In the genomic region with DNA sequence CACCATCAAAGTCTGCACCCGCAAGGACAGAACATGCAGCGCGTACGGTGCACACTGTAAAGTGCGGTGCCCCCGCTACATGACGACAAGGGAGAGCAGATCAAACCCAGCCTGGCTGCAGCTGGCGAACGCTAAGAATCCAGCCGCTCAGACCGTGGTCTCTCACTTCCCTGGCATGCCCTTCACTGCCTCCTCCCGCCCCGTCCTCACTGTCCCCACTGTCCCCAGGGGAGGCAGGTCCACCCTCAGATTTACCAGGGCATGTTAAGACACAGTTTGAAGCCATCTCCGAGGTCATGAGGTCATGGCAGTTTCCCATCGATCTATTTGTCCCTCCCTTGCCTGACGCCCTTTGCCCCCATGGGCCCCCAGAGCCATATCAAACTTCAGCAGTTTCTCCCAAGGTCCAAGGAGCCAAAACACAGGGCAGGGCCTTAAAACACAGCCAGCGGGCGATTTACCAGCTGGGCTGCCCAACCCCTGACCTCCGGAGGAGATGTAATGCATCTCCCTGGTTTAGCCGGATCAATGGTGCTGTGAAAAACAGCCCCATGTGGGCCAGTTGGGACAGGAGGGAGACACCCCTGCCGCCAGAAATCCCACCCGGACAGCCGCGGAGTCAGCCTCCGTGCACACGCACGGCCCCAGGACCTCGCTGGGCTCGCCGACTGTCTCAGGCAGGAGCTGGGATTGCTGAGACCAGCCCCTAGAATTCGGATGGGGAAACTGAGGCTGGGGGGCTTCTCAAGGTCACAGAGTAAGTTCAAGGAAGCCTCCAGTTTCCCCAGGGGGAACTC, we compare ENCODE assay signal across 2 cellular contexts.
TF ChIP-seq lines count a peak whose summit lies in the region.

No MANE protein-coding gene starts in this region.

TF ChIP-seq in SK-N-SH, 30 proteins besides CTCF, POLR2A, EP300 and RAD21 (continued from another document):
- TF ChIP-seq PBX3 (IDR thresholded peaks at IDR 0.05): no peak
- TF ChIP-seq FOXJ3 (CRISPR knock-in tag; IDR thresholded peaks at IDR 0.05): no peak
- no peak for TF ChIP-seq FOXM1 (IDR thresholded peaks at IDR 0.05; ENCODE audit: low read depth)
- no peak for TF ChIP-seq IRF3 (IDR thresholded peaks at IDR 0.05; ENCODE audit: low read depth, low read length)
- TF ChIP-seq, protein P1, sequence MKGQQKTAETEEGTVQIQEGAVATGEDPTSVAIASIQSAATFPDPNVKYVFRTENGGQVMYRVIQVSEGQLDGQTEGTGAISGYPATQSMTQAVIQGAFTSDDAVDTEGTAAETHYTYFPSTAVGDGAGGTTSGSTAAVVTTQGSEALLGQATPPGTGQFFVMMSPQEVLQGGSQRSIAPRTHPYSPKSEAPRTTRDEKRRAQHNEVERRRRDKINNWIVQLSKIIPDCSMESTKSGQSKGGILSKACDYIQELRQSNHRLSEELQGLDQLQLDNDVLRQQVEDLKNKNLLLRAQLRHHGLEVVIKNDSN (IDR thresholded peaks at IDR 0.05; ENCODE audit: borderline replicate concordance, low read depth): no peak
- TF ChIP-seq ELF1 (IDR thresholded peaks at IDR 0.05): no peak
- no peak for TF ChIP-seq REST (IDR thresholded peaks at IDR 0.05; ENCODE audit: low read depth, low read length)
- no peak for TF ChIP-seq RCOR1 (IDR thresholded peaks at IDR 0.05; ENCODE audit: low read length)

TF ChIP-seq in SK-N-SH treated with all-trans-retinoic acid at 6 μM for 48 hours, 23 proteins besides CTCF, POLR2A, EP300 and RAD21 (continued from another document):
- TF ChIP-seq CREB5 (CRISPR knock-in tag; IDR thresholded peaks at IDR 0.05; ENCODE audit: low read depth) (no peak), ZNF70 (CRISPR knock-in tag; IDR thresholded peaks at IDR 0.05) (no peak), PPARA (CRISPR knock-in tag; IDR thresholded peaks at IDR 0.05; ENCODE audit: borderline replicate concordance) (no peak), ZFP3 (CRISPR knock-in tag; IDR thresholded peaks at IDR 0.05) (no peak), BACH2 (CRISPR knock-in tag; IDR thresholded peaks at IDR 0.05; ENCODE audit: borderline replicate concordance) (no peak), GLIS3 (CRISPR knock-in tag; IDR thresholded peaks at IDR 0.05) (no peak), TSHZ2 (CRISPR knock-in tag; IDR thresholded peaks at IDR 0.05) (no peak), ARNTL (CRISPR knock-in tag; IDR thresholded peaks at IDR 0.05; ENCODE audit: borderline replicate concordance, low read depth) (no peak)
